ENCODE assay signal across 19 cellular contexts in genomic region chrX:31319586-31319985, GRCh38.
DNase-seq lines count a peak whose midpoint lies in the region; ATAC-seq and TF ChIP-seq lines count a peak whose summit lies in the region.
"Had no signal": no experiment of that assay in that cellular context is flagged by ENCODE, and none has a peak within 500 bp of the region (broad histone marks: within the 10 kb centered on the region; RNA-seq: fewer than 3 reads in every experiment).

No MANE protein-coding gene starts in this region.

- H3K27me3 ChIP-seq in adipocyte (replicated peaks; ENCODE audit: control insufficient read depth, insufficient read depth, low read length) = no peaks in the 10 kb centered on the region

- POLR2A ChIA-PET in activated CD8-positive, alpha-beta T cell treated with anti-CD3 and anti-CD28 coated beads for 36 hours (lab: Charles Lee) = no interaction called here

- no peaks in the 10 kb centered on the region for H3K9me3 Mint-ChIP-seq in activated CD8-positive, alpha-beta T cell treated with anti-CD3 and anti-CD28 coated beads for 36 hours
- peaks cover 0 to 3% (median 0%) of the 10 kb centered on the region in 6 donors for H3K9me3 Mint-ChIP-seq in immature natural killer cell
- H3K9me3 Mint-ChIP-seq: HFFc6 had no signal

- no peaks in the 10 kb centered on the region for H3K36me3 Mint-ChIP-seq in activated CD8-positive, alpha-beta T cell treated with anti-CD3 and anti-CD28 coated beads for 36 hours (ENCODE audit: low read depth)
- H3K36me3 Mint-ChIP-seq in immature natural killer cell = no peaks in the 10 kb centered on the region
- H3K36me3 Mint-ChIP-seq: CD14-positive monocyte had no signal

- no peak overlapping the region for H3K4me3 ChIP-seq in adipocyte (ENCODE audit: low read length)
- H3K4me3 ChIP-seq: GM23248, PC-9, SK-N-MC had no signal

- TF ChIP-seq CTCF in activated CD8-positive, alpha-beta T cell treated with anti-CD3 and anti-CD28 coated beads for 36 hours (IDR thresholded peaks at IDR 0.05) = no peak

- CTCF ChIA-PET in activated CD8-positive, alpha-beta T cell treated with anti-CD3 and anti-CD28 coated beads for 36 hours (lab: Charles Lee) = no interaction called here

- H3K4me3 Mint-ChIP-seq in activated CD8-positive, alpha-beta T cell treated with anti-CD3 and anti-CD28 coated beads for 36 hours = no peak overlapping the region
- H3K4me3 Mint-ChIP-seq in immature natural killer cell = no peak overlapping the region
- H3K4me3 Mint-ChIP-seq: CD14-positive monocyte, H9, HFFc6 had no signal

- ATAC-seq in activated CD8-positive, alpha-beta T cell treated with anti-CD3 and anti-CD28 coated beads for 36 hours = no peak

- no peaks in the 10 kb centered on the region for H3K36me3 ChIP-seq in adipocyte (ENCODE audit: control insufficient read depth, insufficient read depth, low read length, severe bottlenecking)

- intact Hi-C loops in activated CD8-positive, alpha-beta T cell treated with anti-CD3 and anti-CD28 coated beads for 36 hours (cut with micrococcal nuclease) = loop anchor here (10.0 kb wide), 1 partner anchor 55 kb away; no protein-coding TSS in a partner anchor

- H3K9ac ChIP-seq in adipocyte (ENCODE audit: low read length) = no peak overlapping the region
- H3K9ac ChIP-seq: GM23248 had no signal

- no peak overlapping the region for H3K27ac Mint-ChIP-seq in activated CD8-positive, alpha-beta T cell treated with anti-CD3 and anti-CD28 coated beads for 36 hours
- H3K27ac Mint-ChIP-seq in immature natural killer cell = no peak overlapping the region
- H3K27ac Mint-ChIP-seq: CD14-positive monocyte, H9, HFFc6 had no signal

- peaks cover 11% of the 10 kb centered on the region for H3K4me1 ChIP-seq in adipocyte (ENCODE audit: control insufficient read depth, insufficient read depth, low read length)

- H3K9me3 ChIP-seq in adipocyte (ENCODE audit: control insufficient read depth, low read length) = no peaks in the 10 kb centered on the region

- no peaks in the 10 kb centered on the region for H3K4me1 Mint-ChIP-seq in activated CD8-positive, alpha-beta T cell treated with anti-CD3 and anti-CD28 coated beads for 36 hours (ENCODE audit: low read depth)
- no peaks in the 10 kb centered on the region for H3K4me1 Mint-ChIP-seq in immature natural killer cell
- H3K4me1 Mint-ChIP-seq: CD14-positive monocyte had no signal

- no peaks in the 10 kb centered on the region for H3K27me3 Mint-ChIP-seq in activated CD8-positive, alpha-beta T cell treated with anti-CD3 and anti-CD28 coated beads for 36 hours
- peaks cover 0 to 2% (median 0%) of the 10 kb centered on the region in 3 donors for H3K27me3 Mint-ChIP-seq in immature natural killer cell (ENCODE audit: low read depth in 3 of 3)

- DNase-seq in EL = peak; percentile 26
- DNase-seq in adipocyte (ENCODE audit: low read depth) = peak; percentile 34
- peak; percentile 10 for DNase-seq in fibroblast of peridontal ligament (ENCODE audit: extremely low read depth)
- DNase-seq in activated CD8-positive, alpha-beta T cell treated with anti-CD3 and anti-CD28 coated beads for 36 hours = no peak
- DNase-seq in activated naive CD4-positive, alpha-beta T cell treated with Interleukin-2 at 50 U/mL for 16 hours = no peak
- DNase-seq in immature natural killer cell = no peak
- no peak for DNase-seq in NCI-H82 (lab: John Stamatoyannopoulos, UW)
- DNase-seq: ACHN, AML-193, GM23248, H9, HFFc6, Kasumi-1, NCI-H1694, NCI-H2171 treated with DMSO at 0.1 percent for 48 hours, NCI-H524 treated with DMSO at 0.1 percent for 48 hours, PC-9 had no signal

Comparison
In these comparisons a context has a peak if more than half of its experiments do, and no peak if none do; other contexts are left out.
1. DNase-seq: peak in EL (single experiment), adipocyte (single experiment) and fibroblast of peridontal ligament (single experiment); none in activated CD8-positive, alpha-beta T cell treated with anti-CD3 and anti-CD28 coated beads for 36 hours (single experiment), activated naive CD4-positive, alpha-beta T cell treated with Interleukin-2 at 50 U/mL for 16 hours (single experiment), immature natural killer cell (0 of 3) and NCI-H82 (single experiment).